In genomic region chr2:10541081-10541480, GRCh38 we compare ENCODE assay signal across 21 cellular contexts.
"Had no signal": no experiment of that assay in that cellular context is flagged by ENCODE, and none has a peak within 500 bp of the region (broad histone marks: within the 10 kb centered on the region; RNA-seq: fewer than 3 reads in every experiment).

No MANE protein-coding gene starts in this region.

- DNase-seq: esophagus squamous epithelium; foreskin fibroblast; glutamatergic neuron; islet precursor cell; mammary epithelial cell; mucosa of descending colon; naive thymus-derived CD8-positive, alpha-beta T cell; psoas muscle; retina; stimulated activated CD4-positive, alpha-beta T cell treated with anti-CD3 and anti-CD28 coated beads, Interleukin-2, amount 100 ng/mL, for 24 hours; stimulated activated CD4-positive, alpha-beta T cell treated with anti-CD3 and anti-CD28 coated beads, Interleukin-4, amount 100 ng/mL, for 4 hours; stimulated activated naive CD4-positive, alpha-beta T cell; stomach; substantia nigra; transverse colon had no signal

- H3K27ac Mint-ChIP-seq: dendritic cell treated with granulocyte-macrophage colony-stimulating factor and Interleukin-4, amounts not matched to agents 40 ng/mL and 50 ng/mL, for 4 days; naive thymus-derived CD8-positive, alpha-beta T cell had no signal

- H3K4me3 Mint-ChIP-seq: dendritic cell treated with granulocyte-macrophage colony-stimulating factor and Interleukin-4, amounts not matched to agents 40 ng/mL and 50 ng/mL, for 4 days; naive thymus-derived CD8-positive, alpha-beta T cell had no signal

- H3K27me3 ChIP-seq: gastroesophageal sphincter, right lobe of liver, stomach, transverse colon had no signal

- H3K4me3 ChIP-seq: esophagus squamous epithelium, gastroesophageal sphincter, mucosa of descending colon, psoas muscle, right lobe of liver, stomach, thoracic aorta, transverse colon had no signal

- H3K9me3 Mint-ChIP-seq: dendritic cell treated with granulocyte-macrophage colony-stimulating factor and Interleukin-4, amounts not matched to agents 40 ng/mL and 50 ng/mL, for 4 days had no signal

- ATAC-seq: gastroesophageal sphincter; left lobe of liver; mucosa of descending colon; naive thymus-derived CD8-positive, alpha-beta T cell; psoas muscle; right lobe of liver had no signal

- H3K36me3 Mint-ChIP-seq: naive thymus-derived CD8-positive, alpha-beta T cell had no signal

- H3K36me3 ChIP-seq: esophagus squamous epithelium, gastroesophageal sphincter, neutrophil, right lobe of liver, stomach, thoracic aorta, transverse colon had no signal

- H3K9me3 ChIP-seq: esophagus squamous epithelium, gastroesophageal sphincter, mucosa of descending colon, neutrophil, psoas muscle, right lobe of liver, stomach, thoracic aorta, transverse colon had no signal

- H3K27ac ChIP-seq: esophagus squamous epithelium, gastroesophageal sphincter, neutrophil, psoas muscle, right lobe of liver, stomach, thoracic aorta, transverse colon had no signal

- H3K4me1 ChIP-seq: esophagus squamous epithelium, gastroesophageal sphincter, psoas muscle, right lobe of liver, stomach, transverse colon had no signal
